7 cellular contexts compared by ENCODE assay signal in genomic region chr17:7445011-7445927, GRCh38. TPM values are rescaled to one million over a fixed set of nuclear protein-coding genes. Genes with fewer than 3 reads are reported as not detected.
A peak's percentile ranks its signal among the peaks of the same experiment; 100 is the strongest.
DNase-seq lines count a peak whose midpoint lies in the region; ATAC-seq, FAIRE-seq and TF ChIP-seq lines count a peak whose summit lies in the region.

Gene CHRNB1, plus strand, starts transcription at chr17:7445061. Its CDS starts 67 bp downstream, at chr17:7445128.

- H3K27me3 ChIP-seq in left ventricle myocardium inferior (ENCODE audit: low read depth) (peaks cover 42% of the 10 kb centered on the region), ovary (no peaks in the 10 kb centered on the region)

- 5 to 6% (median 6%) methylated on average over 51 to 58 of the region's 58 CpGs for WGBS in ovary, 3 donors

- H3K27ac ChIP-seq in left ventricle myocardium inferior (replicated peaks) (peak within 1 kb of the TSS; percentile 74), ovary (no peak within 1 kb of the TSS)

- no peak for ATAC-seq in HG03457 (IDR thresholded peaks at IDR 0.05; ENCODE audit: unreplicated experiment)

- TF ChIP-seq POLR2A in ovary (IDR thresholded peaks at IDR 0.05), result no peak

- no peak for TF ChIP-seq EP300 in ovary (IDR thresholded peaks at IDR 0.05)

- peak; percentile 73 for FAIRE-seq in GM18507 (lab: Jason Lieb, UNC)

- intact Hi-C loops in left ventricle myocardium inferior (cut with micrococcal nuclease), result no loop called here
- intact Hi-C loops in ovary (cut with DNase I), result no loop called here

- DNase-seq in GM18507 (ENCODE audit: extremely low spot score, insufficient read length, low read depth) (no peak), NCI-H774 (lab: John Stamatoyannopoulos, UW) (peak; percentile 35), amniotic epithelial cell (ENCODE audit: low read depth) (peak; percentile 42), left ventricle myocardium inferior (peak; percentile 88), ovary (peak in 4 of 5 donors; percentile 32 to 73 (median 57)), DMS 273 treated with DMSO at 0.1 percent for 48 hours (lab: John Stamatoyannopoulos, UW) (no peak)

- TF ChIP-seq CTCF in left ventricle myocardium inferior (IDR thresholded peaks at IDR 0.05; ENCODE audit: borderline replicate concordance) (peak; percentile 36), ovary (IDR thresholded peaks at IDR 0.05) (no peak)

- H3K4me3 ChIP-seq in left ventricle myocardium inferior (peak within 1 kb of the TSS; percentile 70), ovary (no peak within 1 kb of the TSS)

- H3K4me1 ChIP-seq in left ventricle myocardium inferior, result peaks cover 33% of the 10 kb centered on the region
- no peaks in the 10 kb centered on the region for H3K4me1 ChIP-seq in ovary (ENCODE audit: insufficient read depth)

- H3K9me3 ChIP-seq in left ventricle myocardium inferior (replicated peaks) (no peaks in the 10 kb centered on the region), ovary (no peaks in the 10 kb centered on the region)

- no peaks in the 10 kb centered on the region for H3K36me3 ChIP-seq in left ventricle myocardium inferior
- no peaks in the 10 kb centered on the region for H3K36me3 ChIP-seq in ovary

RNA-seq across cellular contexts. Expression of gene CHRNB1, which starts in this region (rescaled TPM):
- total RNA-seq in left ventricle myocardium inferior, result 8.7 TPM
- 10 to 100 TPM in 2 of 7 donors, 1 to 10 TPM in 5; 3.2 to 13.5 (median 7.6) TPM for total RNA-seq in ovary
- 1 to 10 TPM; 5.9 to 7.8 TPM for polyA plus RNA-seq in ovary

Comparison
In these comparisons a context has a peak if more than half of its experiments do, and no peak if none do; other contexts are left out.
1. DNase-seq: peak in NCI-H774 (single experiment), amniotic epithelial cell (single experiment), left ventricle myocardium inferior (single experiment) and ovary (4 of 5); none in GM18507 (single experiment) and DMS 273 treated with DMSO at 0.1 percent for 48 hours (single experiment).